11 cellular contexts compared by ENCODE assay signal in the genomic region with DNA sequence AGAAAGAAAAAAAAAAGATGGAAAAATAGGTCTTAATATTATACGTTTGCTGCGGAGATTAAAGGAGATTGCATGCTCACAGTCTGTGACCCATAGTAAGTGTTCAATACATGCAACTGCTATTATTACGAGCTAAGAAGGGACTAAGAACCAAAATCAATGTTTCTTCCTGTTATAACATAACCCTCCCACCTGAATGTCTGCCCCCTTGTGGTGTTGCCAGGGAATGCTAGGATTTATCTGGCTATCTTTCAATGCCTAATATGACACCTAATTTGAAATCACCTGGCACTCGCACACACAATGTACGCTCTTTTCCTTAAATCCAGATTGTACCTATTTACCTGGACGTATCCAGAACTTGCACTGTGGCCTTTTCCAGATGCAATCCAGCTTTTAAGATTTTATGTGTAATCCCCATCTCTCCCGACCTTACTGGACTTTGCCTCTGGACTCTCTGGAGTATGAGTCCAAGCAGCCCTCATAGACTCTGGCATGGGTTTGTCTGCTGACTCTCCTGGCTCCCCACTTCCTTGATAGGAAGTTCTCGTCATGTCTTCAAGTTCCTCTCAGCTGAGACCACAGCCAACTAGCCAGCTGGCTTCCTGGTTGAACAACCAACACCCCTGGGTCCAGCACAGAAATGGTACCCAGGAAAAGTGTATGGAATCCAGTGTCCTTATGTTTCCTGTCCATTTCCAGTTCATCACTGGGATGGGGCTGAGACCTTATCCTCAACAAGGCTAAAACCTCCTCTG.
A peak's percentile ranks its signal among the peaks of the same experiment; 100 is the strongest.
DNase-seq lines count a peak whose midpoint lies in the region; TF ChIP-seq lines count a peak whose summit lies in the region.
"Had no signal": no experiment of that assay in that cellular context is flagged by ENCODE, and none has a peak within 500 bp of the region (broad histone marks: within the 10 kb centered on the region; RNA-seq: fewer than 3 reads in every experiment).

No MANE protein-coding gene starts in this region.

- H4K8ac ChIP-seq in trophoblast cell (ENCODE audit: low read depth, low read length), result no peak overlapping the region

- peak overlapping the region; percentile 69 for H4K91ac ChIP-seq in trophoblast cell (ENCODE audit: low read depth, low read length)

- no peaks in the 10 kb centered on the region for H3K36me3 Mint-ChIP-seq in activated CD4-positive, alpha-beta T cell treated with anti-CD3 and anti-CD28 coated beads, Interleukin-2, amount 10 ng/mL, durations not matched to agents 24 days and 14 days (ENCODE audit: low read depth)
- H3K36me3 Mint-ChIP-seq: memory B cell had no signal

- H3K4me2 ChIP-seq in trophoblast cell (ENCODE audit: low read length), result no peak overlapping the region

- peak overlapping the region; percentile 35 for H2BK120ac ChIP-seq in trophoblast cell (ENCODE audit: insufficient read depth, low read length, poor library complexity)

- no peaks in the 10 kb centered on the region for H3K4me1 Mint-ChIP-seq in activated CD4-positive, alpha-beta T cell treated with anti-CD3 and anti-CD28 coated beads, Interleukin-2, amount 10 ng/mL, durations not matched to agents 24 days and 14 days
- H3K4me1 Mint-ChIP-seq: memory B cell had no signal

- no CpG with 5 or more reads among the region's 8 CpGs for WGBS in trophoblast cell (ENCODE audit: extremely low coverage, insufficient coverage, insufficient read length)

- H3K9ac ChIP-seq in colonic mucosa (ENCODE audit: low read depth in 2 of 2, low read length in 2 of 2) (no peak overlapping the region), trophoblast cell (ENCODE audit: low read length) (no peak overlapping the region)

- peak; percentile 57 for DNase-seq in activated CD4-positive, alpha-beta T cell treated with anti-CD3 and anti-CD28 coated beads, Interleukin-2, amount 10 ng/mL, durations not matched to agents 24 days and 14 days
- no peak for DNase-seq in activated CD4-positive, alpha-beta T cell treated with anti-CD3 and anti-CD28 coated beads, Interleukin-2, amount 50 U/mL, for 4 hours
- DNase-seq in colonic mucosa (no peak), trophoblast cell (peak in 1 of 2 donors; percentile 50), cerebellum (ENCODE audit: low spot score) (no peak), A172 (ENCODE audit: low spot score) (no peak), ascending aorta (ENCODE audit: low spot score in 2 of 2) (no peak)

- intact Hi-C loops in activated CD4-positive, alpha-beta T cell treated with anti-CD3 and anti-CD28 coated beads, Interleukin-2, amount 10 ng/mL, durations not matched to agents 24 days and 14 days (cut with micrococcal nuclease), result no loop called here
- intact Hi-C loops in colonic mucosa (cut with DNase I) (no loop called here), ascending aorta (cut with DNase I) (no loop called here)

- peak overlapping the region; percentile 99 for H2BK12ac ChIP-seq in trophoblast cell (ENCODE audit: low read length)

- H3K27me3 Mint-ChIP-seq in activated CD4-positive, alpha-beta T cell treated with anti-CD3 and anti-CD28 coated beads, Interleukin-2, amount 10 ng/mL, durations not matched to agents 24 days and 14 days, result peaks cover 1% of the 10 kb centered on the region
- H3K27me3 Mint-ChIP-seq: dendritic cell treated with granulocyte-macrophage colony-stimulating factor and Interleukin-4, amounts not matched to agents 40 ng/mL and 50 ng/mL, for 4 days had no signal

- H3K4me3 Mint-ChIP-seq in activated CD4-positive, alpha-beta T cell treated with anti-CD3 and anti-CD28 coated beads, Interleukin-2, amount 10 ng/mL, durations not matched to agents 24 days and 14 days, result no peak overlapping the region
- H3K4me3 Mint-ChIP-seq: dendritic cell treated with granulocyte-macrophage colony-stimulating factor and Interleukin-4, amounts not matched to agents 40 ng/mL and 50 ng/mL, for 4 days; memory B cell had no signal

- H3K27ac ChIP-seq in colonic mucosa (peak overlapping the region; percentile 80), trophoblast cell (ENCODE audit: low read depth, low read length) (no peak overlapping the region), ascending aorta (no peak overlapping the region)

- H3K14ac ChIP-seq in trophoblast cell (ENCODE audit: low read length), result no peak overlapping the region

- H3K23ac ChIP-seq in trophoblast cell (ENCODE audit: low read length), result no peak overlapping the region

- H3K9me3 ChIP-seq in colonic mucosa (no peaks in the 10 kb centered on the region), trophoblast cell (ENCODE audit: insufficient read depth, low read depth, low read length) (no peaks in the 10 kb centered on the region), ascending aorta (no peaks in the 10 kb centered on the region)
- H3K9me3 ChIP-seq: HAP-1 had no signal

- H3K79me1 ChIP-seq in trophoblast cell (ENCODE audit: low read length), result peaks cover 18% of the 10 kb centered on the region

- no peak overlapping the region for H3K4me3 ChIP-seq in colonic mucosa
- no peak overlapping the region for H3K4me3 ChIP-seq in trophoblast cell (ENCODE audit: low read depth, low read length)
- no peak overlapping the region for H3K4me3 ChIP-seq in ascending aorta
- H3K4me3 ChIP-seq: HAP-1 had no signal

- peak overlapping the region; percentile 26 for H2AK5ac ChIP-seq in trophoblast cell (ENCODE audit: low read length)

- H3K9me3 Mint-ChIP-seq in activated CD4-positive, alpha-beta T cell treated with anti-CD3 and anti-CD28 coated beads, Interleukin-2, amount 10 ng/mL, durations not matched to agents 24 days and 14 days, result peaks cover 5% of the 10 kb centered on the region
- H3K9me3 Mint-ChIP-seq: dendritic cell treated with granulocyte-macrophage colony-stimulating factor and Interleukin-4, amounts not matched to agents 40 ng/mL and 50 ng/mL, for 4 days; memory B cell had no signal

- H3K79me2 ChIP-seq in trophoblast cell (ENCODE audit: control insufficient read depth, insufficient read depth, low read length, poor library complexity), result no peaks in the 10 kb centered on the region

- H3K4me1 ChIP-seq in colonic mucosa, result no peaks in the 10 kb centered on the region
- H3K4me1 ChIP-seq in trophoblast cell (ENCODE audit: control insufficient read depth in 1 of 2, insufficient read depth in 2 of 2, low read length in 2 of 2), result peaks cover 6 to 19% of the 10 kb centered on the region in 2 experiments
- H3K4me1 ChIP-seq in ascending aorta, result peaks cover 0 to 10% of the 10 kb centered on the region in 2 donors

- H3K4ac ChIP-seq in trophoblast cell (ENCODE audit: low read depth, low read length), result no peak overlapping the region

- no peaks in the 10 kb centered on the region for H3K36me3 ChIP-seq in colonic mucosa
- H3K36me3 ChIP-seq in trophoblast cell (ENCODE audit: control insufficient read depth in 1 of 2, insufficient read depth in 2 of 2, low read length in 2 of 2), result no peaks in the 10 kb centered on the region
- H3K36me3 ChIP-seq in ascending aorta, result no peaks in the 10 kb centered on the region
- H3K36me3 ChIP-seq: HAP-1 had no signal

- H2BK5ac ChIP-seq in trophoblast cell (ENCODE audit: low read depth, low read length, poor library complexity), result peak overlapping the region; percentile 25

- TF ChIP-seq CTCF in LNCAP (IDR thresholded peaks at IDR 0.05) (peak; percentile 54; the same call in 1 of the 2 replicates), colonic mucosa (IDR thresholded peaks at IDR 0.05) (peak; percentile 39), ascending aorta (IDR thresholded peaks at IDR 0.05) (no peak)

- H3K27ac Mint-ChIP-seq in activated CD4-positive, alpha-beta T cell treated with anti-CD3 and anti-CD28 coated beads, Interleukin-2, amount 10 ng/mL, durations not matched to agents 24 days and 14 days, result no peak overlapping the region
- H3K27ac Mint-ChIP-seq: dendritic cell treated with granulocyte-macrophage colony-stimulating factor and Interleukin-4, amounts not matched to agents 40 ng/mL and 50 ng/mL, for 4 days; memory B cell had no signal

- H2AFZ ChIP-seq in trophoblast cell (ENCODE audit: insufficient read depth, low read length, poor library complexity), result no peak overlapping the region

- peak overlapping the region; percentile 25 for H3K18ac ChIP-seq in trophoblast cell (ENCODE audit: low read length)

- H3K27me3 ChIP-seq in colonic mucosa (no peaks in the 10 kb centered on the region), trophoblast cell (ENCODE audit: insufficient read depth, low read length) (no peaks in the 10 kb centered on the region), ascending aorta (no peaks in the 10 kb centered on the region)

- H4K12ac ChIP-seq in trophoblast cell (ENCODE audit: low read depth, low read length), result no peak overlapping the region

Comparison
In these comparisons a context has a peak if more than half of its experiments do, and no peak if none do; other contexts are left out.
1. CTCF ChIP-seq: peak in LNCAP (single experiment) and colonic mucosa (single experiment); none in ascending aorta (0 of 3).